8 cellular contexts compared by ENCODE assay signal in the genomic region with DNA sequence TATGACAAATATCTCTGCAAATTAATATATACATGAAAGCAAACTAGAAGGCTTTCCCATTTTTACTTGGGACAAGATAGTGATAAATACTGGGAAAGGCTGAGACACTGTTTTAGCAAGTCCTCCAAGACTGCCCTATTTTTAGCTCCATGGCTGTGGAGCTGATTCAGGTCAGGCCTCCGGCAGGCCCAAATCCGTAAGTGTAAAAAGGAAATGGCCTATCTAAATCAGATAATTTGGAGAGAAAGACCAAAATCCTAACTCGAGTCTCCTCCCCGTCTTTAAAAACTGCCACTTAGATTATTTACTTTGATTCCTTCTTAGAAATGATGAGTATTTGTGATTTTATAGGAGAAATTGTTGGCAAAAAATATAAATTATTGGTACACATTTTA. TPM values are rescaled to one million over a fixed set of nuclear protein-coding genes. Genes with fewer than 3 reads are reported as not detected.
DNase-seq lines count a peak whose midpoint lies in the region; ATAC-seq and TF ChIP-seq lines count a peak whose summit lies in the region.

No MANE protein-coding gene starts in this region.

- no peak overlapping the region for H2BK12ac ChIP-seq in mesenchymal stem cell (ENCODE audit: low read length in 2 of 2)

- peak overlapping the region; percentile 94 for H3K9ac ChIP-seq in mesenchymal stem cell (ENCODE audit: low read length)

- peaks cover 58% of the 10 kb centered on the region for H3K4me1 Mint-ChIP-seq in stimulated activated naive CD8-positive, alpha-beta T cell treated with anti-CD3 and anti-CD28 coated beads, Interleukin-15, Interleukin-2, amounts not matched to agents 100 ng/mL and 50 ng/mL, for 24 hours (ENCODE audit: low read depth)
- peaks cover 46% of the 10 kb centered on the region for H3K4me1 Mint-ChIP-seq in brain

- no peak overlapping the region for H3K14ac ChIP-seq in mesenchymal stem cell (ENCODE audit: low read length in 2 of 2)

- no CpG with 5 or more reads among the region's 4 CpGs for WGBS in mesenchymal stem cell

- peak overlapping the region; percentile 83 for H3K4me2 ChIP-seq in mesenchymal stem cell (ENCODE audit: low read length, poor library complexity, severe bottlenecking)

- peak overlapping the region in 1 of 2 experiments; percentile 89 for H3K4me3 ChIP-seq in mesenchymal stem cell (ENCODE audit: insufficient read depth in 1 of 2, low read depth in 1 of 2, low read length in 2 of 2)

- no peaks in the 10 kb centered on the region for H3K9me3 ChIP-seq in mesenchymal stem cell (ENCODE audit: control insufficient read depth, low read length)

- peaks cover 0 to 5% of the 10 kb centered on the region in 2 experiments for H3K36me3 ChIP-seq in mesenchymal stem cell (ENCODE audit: control insufficient read depth in 1 of 2, insufficient read depth in 2 of 2, low read depth in 1 of 2, low read length in 2 of 2)

- H3K79me1 ChIP-seq in mesenchymal stem cell (replicated peaks; ENCODE audit: low read length, poor library complexity, severe bottlenecking): peaks cover 5% of the 10 kb centered on the region

- no peak overlapping the region for H3K23ac ChIP-seq in mesenchymal stem cell (ENCODE audit: low read length in 2 of 2)

- H3K9me3 Mint-ChIP-seq in stimulated activated naive CD8-positive, alpha-beta T cell treated with anti-CD3 and anti-CD28 coated beads, Interleukin-15, Interleukin-2, amounts not matched to agents 100 ng/mL and 50 ng/mL, for 24 hours: peaks cover 8% of the 10 kb centered on the region
- no peaks in the 10 kb centered on the region for H3K9me3 Mint-ChIP-seq in brain

- H3K4ac ChIP-seq in mesenchymal stem cell (ENCODE audit: low read depth in 1 of 2, low read length in 2 of 2): no peak overlapping the region

- H3K36me3 Mint-ChIP-seq in stimulated activated naive CD8-positive, alpha-beta T cell treated with anti-CD3 and anti-CD28 coated beads, Interleukin-15, Interleukin-2, amounts not matched to agents 100 ng/mL and 50 ng/mL, for 24 hours (ENCODE audit: low read depth): peaks cover 48% of the 10 kb centered on the region
- peaks cover 24% of the 10 kb centered on the region for H3K36me3 Mint-ChIP-seq in brain

- H4K8ac ChIP-seq in mesenchymal stem cell (ENCODE audit: low read length): no peak overlapping the region

- H4K91ac ChIP-seq in mesenchymal stem cell (ENCODE audit: low read length): no peak overlapping the region

- H3K4me3 Mint-ChIP-seq in stimulated activated naive CD8-positive, alpha-beta T cell treated with anti-CD3 and anti-CD28 coated beads, Interleukin-15, Interleukin-2, amounts not matched to agents 100 ng/mL and 50 ng/mL, for 24 hours: peak overlapping the region; percentile 90
- peak overlapping the region; percentile 93 to 99 (median 96) for H3K4me3 Mint-ChIP-seq in brain

- peak overlapping the region; percentile 91 for H3K27ac Mint-ChIP-seq in stimulated activated naive CD8-positive, alpha-beta T cell treated with anti-CD3 and anti-CD28 coated beads, Interleukin-15, Interleukin-2, amounts not matched to agents 100 ng/mL and 50 ng/mL, for 24 hours
- H3K27ac Mint-ChIP-seq in brain: peak overlapping the region in 3 of 5 experiments; percentile 94 to 99 (median 97)

- H3K4me1 ChIP-seq in mesenchymal stem cell (ENCODE audit: control insufficient read depth, insufficient read depth, low read depth, low read length): peaks cover 4% of the 10 kb centered on the region

- ATAC-seq in stimulated activated naive CD8-positive, alpha-beta T cell treated with anti-CD3 and anti-CD28 coated beads, Interleukin-15, Interleukin-2, amounts not matched to agents 100 U/mL and 50 U/mL, for 24 hours: no peak
- no peak for ATAC-seq in HG03175 (IDR thresholded peaks at IDR 0.05; ENCODE audit: unreplicated experiment)

- H3K27ac ChIP-seq in mesenchymal stem cell (ENCODE audit: low read length, poor library complexity, severe bottlenecking): peak overlapping the region; percentile 3

- no peak for DNase-seq in stimulated activated naive CD8-positive, alpha-beta T cell treated with anti-CD3 and anti-CD28 coated beads, Interleukin-15, Interleukin-2, amounts not matched to agents 100 U/mL and 50 U/mL, for 24 hours
- DNase-seq in mesenchymal stem cell (peak; percentile 67), NCI-H146 treated with DMSO at 0.1 percent for 48 hours (lab: John Stamatoyannopoulos, UW; ENCODE audit: unreplicated experiment) (no peak)
- DNase-seq in activated effector memory CD4-positive, alpha-beta T cell treated with anti-CD3 and anti-CD28 coated beads, Interleukin-2, amount 50 U/mL, for 16 hours: no peak
- no peak for DNase-seq in stimulated activated CD4-positive, alpha-beta T cell treated with anti-CD3 and anti-CD28 coated beads, Interleukin-15, amount 100 ng/mL, for 24 hours

- no peak overlapping the region for H2AFZ ChIP-seq in mesenchymal stem cell (ENCODE audit: low read depth, low read length)

- H3K27me3 Mint-ChIP-seq in stimulated activated naive CD8-positive, alpha-beta T cell treated with anti-CD3 and anti-CD28 coated beads, Interleukin-15, Interleukin-2, amounts not matched to agents 100 ng/mL and 50 ng/mL, for 24 hours: no peaks in the 10 kb centered on the region
- H3K27me3 Mint-ChIP-seq in brain: peaks cover 5% of the 10 kb centered on the region

- H2AK5ac ChIP-seq in mesenchymal stem cell (ENCODE audit: low read length, severe bottlenecking): no peak overlapping the region

- no peak overlapping the region for H3K18ac ChIP-seq in mesenchymal stem cell (ENCODE audit: low read depth in 1 of 2, low read length in 2 of 2)

- TF ChIP-seq CTCF in brain (conservative IDR thresholded peaks at IDR 0.05): no peak

- H3K27me3 ChIP-seq in mesenchymal stem cell (ENCODE audit: control insufficient read depth in 1 of 2, insufficient read depth in 1 of 2, low read length in 2 of 2): no peaks in the 10 kb centered on the region

- no peak overlapping the region for H2BK15ac ChIP-seq in mesenchymal stem cell (ENCODE audit: low read depth, poor library complexity, severe bottlenecking)

- H2BK5ac ChIP-seq in mesenchymal stem cell (ENCODE audit: low read depth, low read length, poor library complexity, severe bottlenecking): no peak overlapping the region

- H2BK120ac ChIP-seq in mesenchymal stem cell (ENCODE audit: low read depth, low read length): no peak overlapping the region

RNA-seq across cellular contexts. Expression of gene OTUD4, which starts 2.9 kb away (rescaled TPM):
- polyA plus RNA-seq in brain (ENCODE audit: insufficient read depth, low read depth, low replicate concordance): 6.1 TPM
- polyA plus RNA-seq in mesenchymal stem cell (2013, experiment 1 of 2): 16.7 TPM
- 16.8 TPM for polyA plus RNA-seq in mesenchymal stem cell (2013, experiment 2 of 2)
